Comparison of ENCODE assay signal across 8 cellular contexts in the genomic region with DNA sequence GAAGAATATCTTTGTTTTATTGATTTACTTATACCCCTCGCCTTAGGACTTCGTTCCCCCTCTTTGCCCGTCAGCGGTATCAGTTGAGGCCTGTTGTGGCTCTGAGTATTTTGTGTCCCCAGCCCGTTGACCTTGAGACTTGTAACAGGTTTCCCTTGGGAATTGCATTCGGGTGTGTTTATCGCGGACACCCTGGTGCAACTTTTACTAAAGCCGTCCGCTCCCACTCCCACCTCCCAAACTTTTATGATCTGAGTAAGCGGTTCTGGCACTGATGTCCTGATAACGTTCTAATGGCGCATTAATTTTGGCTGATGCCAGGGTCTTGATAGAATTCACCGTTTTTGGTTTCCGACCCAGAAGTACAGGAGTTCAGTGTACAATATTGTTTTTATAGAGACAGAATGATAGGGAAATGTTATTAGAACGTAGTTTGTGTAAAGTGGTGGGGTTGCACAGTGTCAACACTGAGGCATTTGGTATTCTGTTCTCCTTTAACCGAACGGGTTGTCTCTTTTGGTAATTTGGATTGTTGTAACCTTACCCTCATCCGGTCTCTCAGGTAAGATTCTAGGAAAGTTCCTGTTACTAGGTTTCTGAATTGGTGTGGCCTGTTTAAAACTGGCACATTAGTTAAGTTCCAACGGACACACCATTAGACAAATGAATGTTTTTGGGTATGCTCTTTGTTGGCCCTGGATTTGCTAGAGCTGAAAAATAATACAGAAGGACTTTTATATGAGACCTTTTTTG. TPM values are rescaled to one million over a fixed set of nuclear protein-coding genes. Genes with fewer than 3 reads are reported as not detected.
A peak's percentile ranks its signal among the peaks of the same experiment; 100 is the strongest.
DNase-seq lines count a peak whose midpoint lies in the region; ATAC-seq, FAIRE-seq and TF ChIP-seq lines count a peak whose summit lies in the region.

No MANE protein-coding gene starts in this region.

- H3K27me3 Mint-ChIP-seq in CD4-positive, alpha-beta T cell, result no peaks in the 10 kb centered on the region
- no peaks in the 10 kb centered on the region for H3K27me3 Mint-ChIP-seq in activated T-cell treated with anti-CD3 and anti-CD28 coated beads, Interleukin-2, amount 50 U/mL, for 72 hours (ENCODE audit: low read depth)

- peak overlapping the region; percentile 92 to 95 (median 95) for H3K4me3 ChIP-seq in pancreas

- no peaks in the 10 kb centered on the region for H3K9me3 ChIP-seq in CD4-positive, alpha-beta T cell (ENCODE audit: control insufficient read depth, low read length)
- no peaks in the 10 kb centered on the region for H3K9me3 ChIP-seq in pancreas

- FAIRE-seq in pancreas (lab: Jason Lieb, UNC), result no peak

- H3K4me1 ChIP-seq in pancreas, result peaks cover 0 to 8% (median 5%) of the 10 kb centered on the region in 3 donors

- peaks cover 64% of the 10 kb centered on the region for H3K36me3 Mint-ChIP-seq in CD4-positive, alpha-beta T cell (ENCODE audit: low read depth)
- peaks cover 20 to 36% of the 10 kb centered on the region in 2 donors for H3K36me3 Mint-ChIP-seq in activated T-cell treated with anti-CD3 and anti-CD28 coated beads, Interleukin-2, amount 50 U/mL, for 72 hours (ENCODE audit: insufficient read depth in 2 of 2)

- H3K27ac Mint-ChIP-seq in CD4-positive, alpha-beta T cell, result peak overlapping the region; percentile 91
- peak overlapping the region; percentile 78 for H3K27ac Mint-ChIP-seq in activated T-cell treated with anti-CD3 and anti-CD28 coated beads, Interleukin-2, amount 50 U/mL, for 72 hours

- peaks cover 51% of the 10 kb centered on the region for H3K4me1 Mint-ChIP-seq in CD4-positive, alpha-beta T cell (ENCODE audit: low read depth)
- H3K4me1 Mint-ChIP-seq in activated T-cell treated with anti-CD3 and anti-CD28 coated beads, Interleukin-2, amount 50 U/mL, for 72 hours (ENCODE audit: low read depth), result peaks cover 52% of the 10 kb centered on the region

- TF ChIP-seq CTCF in CD4-positive, alpha-beta T cell (IDR thresholded peaks at IDR 0.05), result no peak
- TF ChIP-seq CTCF in pancreas (IDR thresholded peaks at IDR 0.05), result no peak

- no peak for ATAC-seq in CD4-positive, alpha-beta T cell (ENCODE audit: poor library complexity)
- ATAC-seq in HG02852 (IDR thresholded peaks at IDR 0.05; ENCODE audit: unreplicated experiment), result peak; percentile 2
- ATAC-seq in activated T-cell treated with anti-CD3 and anti-CD28 coated beads, Interleukin-2, amount 50 U/mL, for 72 hours (replicated peaks in 1 of 2), result no peak
- peak; percentile 40 to 51 (median 48) for ATAC-seq in pancreas
- no peak for ATAC-seq in HG02981 (IDR thresholded peaks at IDR 0.05; ENCODE audit: unreplicated experiment)

- H3K27ac ChIP-seq in CD4-positive, alpha-beta T cell (ENCODE audit: low read depth, low read length), result peak overlapping the region; percentile 83
- peak overlapping the region; percentile 88 to 96 (median 92) for H3K27ac ChIP-seq in pancreas

- DNase-seq in CD4-positive, alpha-beta T cell, result no peak
- no peak for DNase-seq in activated T-cell treated with anti-CD3 and anti-CD28 coated beads, Interleukin-2, amount 50 U/mL, for 72 hours
- peak; percentile 8 for DNase-seq in glomerular visceral epithelial cell (ENCODE audit: extremely low spot score)
- peak in 3 of 6 donors; percentile 21 to 50 (median 44) for DNase-seq in pancreas
- no peak for DNase-seq in MV-4-11 (lab: John Stamatoyannopoulos, UW)
- DNase-seq in stimulated activated CD4-positive, alpha-beta T cell treated with anti-CD3 and anti-CD28 coated beads, Interleukin-4, amount 100 ng/mL, for 24 hours, result no peak

- peak overlapping the region; percentile 91 for H3K4me3 Mint-ChIP-seq in CD4-positive, alpha-beta T cell
- H3K4me3 Mint-ChIP-seq in activated T-cell treated with anti-CD3 and anti-CD28 coated beads, Interleukin-2, amount 50 U/mL, for 72 hours, result peak overlapping the region; percentile 97 to 98

- H3K9me3 Mint-ChIP-seq in CD4-positive, alpha-beta T cell, result no peaks in the 10 kb centered on the region
- H3K9me3 Mint-ChIP-seq in activated T-cell treated with anti-CD3 and anti-CD28 coated beads, Interleukin-2, amount 50 U/mL, for 72 hours, result no peaks in the 10 kb centered on the region

- POLR2A ChIA-PET in CD4-positive, alpha-beta T cell (lab: Charles Lee), result interaction anchor here (0.6 to 2.6 kb wide), 14 partner anchors 8 to 990 kb away, joined by 3 to 29 read pairs (median 4); partner anchors contain the start of genes CHP1, EXD1, GANC and INO80

- H3K36me3 ChIP-seq in pancreas, result peaks cover 4 to 29% (median 26%) of the 10 kb centered on the region in 3 donors

- H3K27me3 ChIP-seq in CD4-positive, alpha-beta T cell (ENCODE audit: control insufficient read depth, insufficient read depth, low read length), result no peaks in the 10 kb centered on the region
- no peaks in the 10 kb centered on the region for H3K27me3 ChIP-seq in pancreas

- 1% methylated on average over 20 of the region's 20 CpGs for WGBS in pancreas, 2 donors

- intact Hi-C loops in CD4-positive, alpha-beta T cell (cut with DNase I, micrococcal nuclease), result loop anchor here (2.0 to 10.0 kb wide), 5 partner anchors 48 to 530 kb away; partner anchors contain the start of genes NUSAP1 (in 2 of the 2), OIP5 (in 2 of the 2), INO80 (in 1 of the 2) and NDUFAF1 (in 1 of the 2)
- intact Hi-C loops in pancreas (cut with DNase I), result no loop called here

- CTCF ChIA-PET in CD4-positive, alpha-beta T cell (lab: Charles Lee), result no interaction called here

RNA-seq across cellular contexts. Expression of gene OIP5, which starts 47.8 kb away (rescaled TPM):
- total RNA-seq in CD4-positive, alpha-beta T cell, result under 1 TPM; 0.20 to 0.36 TPM
- total RNA-seq in activated T-cell treated with anti-CD3 and anti-CD28 coated beads, Interleukin-2, amount 50 U/mL, for 72 hours, result 10 to 100 TPM; 15.3 TPM
- under 1 TPM; 0.17 to 0.41 (median 0.25) TPM for total RNA-seq in pancreas
- under 1 TPM; 0.30 to 0.56 TPM for polyA plus RNA-seq in pancreas

RNA-seq across cellular contexts. Expression of gene NUSAP1, which starts 48.1 kb away (rescaled TPM):
- total RNA-seq in CD4-positive, alpha-beta T cell, result 1 to 10 TPM; 2.2 to 2.3 TPM
- total RNA-seq in activated T-cell treated with anti-CD3 and anti-CD28 coated beads, Interleukin-2, amount 50 U/mL, for 72 hours, result 100 to 1,000 TPM; 179 to 184 TPM
- 1 to 10 TPM in 3 of 6 donors, under 1 TPM in 3; 0.37 to 5.6 (median 1.2) TPM for total RNA-seq in pancreas
- 1 to 10 TPM in 1 of 2 donors, under 1 TPM in 1; 0.95 to 2.1 TPM for polyA plus RNA-seq in pancreas

RNA-seq across cellular contexts. Expression of gene CHP1, which starts 53.5 kb away (rescaled TPM):
- 10 to 100 TPM; 20.7 to 25.5 TPM for total RNA-seq in CD4-positive, alpha-beta T cell
- total RNA-seq in activated T-cell treated with anti-CD3 and anti-CD28 coated beads, Interleukin-2, amount 50 U/mL, for 72 hours, result 10 to 100 TPM; 45.0 to 46.7 TPM
- total RNA-seq in pancreas, result 10 to 100 TPM; 59.5 to 79.1 (median 73.3) TPM
- 10 to 100 TPM; 23.2 to 27.6 TPM for polyA plus RNA-seq in pancreas

RNA-seq across cellular contexts. Expression of gene EXD1, which starts 54.0 kb away (rescaled TPM):
- total RNA-seq in CD4-positive, alpha-beta T cell, result not detected
- total RNA-seq in activated T-cell treated with anti-CD3 and anti-CD28 coated beads, Interleukin-2, amount 50 U/mL, for 72 hours, result not detected
- not detected for total RNA-seq in pancreas
- not detected for polyA plus RNA-seq in pancreas

Comparison
In these comparisons a context has a peak if more than half of its experiments do, and no peak if none do; other contexts are left out.
1. ATAC-seq: peak in HG02852 (single experiment) and pancreas (4 of 4); none in CD4-positive, alpha-beta T cell (single experiment), activated T-cell treated with anti-CD3 and anti-CD28 coated beads, Interleukin-2, amount 50 U/mL, for 72 hours (0 of 2) and HG02981 (single experiment).
2. RNA of gene OIP5, which starts 47.8 kb away (total RNA-seq): 15.3 TPM in activated T-cell treated with anti-CD3 and anti-CD28 coated beads, Interleukin-2, amount 50 U/mL, for 72 hours; 0.20 to 0.36 TPM in CD4-positive, alpha-beta T cell and 0.17 to 0.41 TPM in pancreas; every median in the first group is over 10 times any median in the second.
3. RNA of gene NUSAP1, which starts 48.1 kb away (total RNA-seq): 179 to 184 TPM in activated T-cell treated with anti-CD3 and anti-CD28 coated beads, Interleukin-2, amount 50 U/mL, for 72 hours; 2.2 to 2.3 TPM in CD4-positive, alpha-beta T cell and 0.37 to 5.6 TPM in pancreas; every median in the first group is over 10 times any median in the second.
4. intact Hi-C loops: an anchor here in CD4-positive, alpha-beta T cell (2.0 to 10.0 kb wide); none called in pancreas.